In the genomic region with DNA sequence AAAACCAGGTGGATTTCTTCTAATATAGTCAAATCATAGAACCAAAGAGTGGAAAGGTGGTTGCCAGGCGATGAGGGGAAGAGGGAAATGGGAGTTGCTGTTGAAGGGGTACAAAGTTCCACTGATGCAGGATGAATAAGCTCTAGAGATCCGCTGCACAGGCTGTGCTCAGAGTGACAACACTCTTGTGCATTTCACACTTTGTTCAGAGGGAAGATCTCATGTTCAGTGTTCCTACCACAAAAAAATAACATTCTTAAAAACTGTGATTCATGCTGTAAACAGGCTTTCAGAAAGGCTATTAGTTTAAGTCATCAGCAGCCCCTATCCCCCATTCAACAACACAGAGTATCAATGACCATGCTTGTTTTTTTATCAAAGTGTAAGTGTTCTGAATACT, we compare ENCODE assay signal across 18 cellular contexts.
"Had no signal": no experiment of that assay in that cellular context is flagged by ENCODE, and none has a peak within 500 bp of the region (broad histone marks: within the 10 kb centered on the region; RNA-seq: fewer than 3 reads in every experiment).

No MANE protein-coding gene starts in this region.

- DNase-seq: activated CD4-positive, alpha-beta memory T cell treated with anti-CD3 and anti-CD28 coated beads, Interleukin-2, amount 10 ng/mL, durations not matched to agents 7 days and 5 days; activated T-cell treated with anti-CD3 and anti-CD28 coated beads, Interleukin-2, amount 50 U/mL, for 72 hours; central memory CD4-positive, alpha-beta T cell; dermis blood vessel endothelial cell; endodermal cell; immature natural killer cell; naive B cell; posterior cingulate gyrus; spleen; stimulated activated CD4-positive, alpha-beta T cell treated with anti-CD3 and anti-CD28 coated beads, Interleukin-1b, Interleukin-23, amount 100 ng/mL, for 48 hours; stimulated activated naive B cell treated with anti-CD40 and anti-IgM and Interleukin-4, amounts not matched to agents 10 μg/mL and 1 μg/mL and 100 μg/mL, for 72 hours; substantia nigra; T-helper 2 cell; transverse colon had no signal

- H3K27me3 Mint-ChIP-seq: naive B cell; stimulated activated naive B cell treated with anti-CD40 and anti-IgM and Interleukin-4, amounts not matched to agents 10 μg/mL and 1 μg/mL and 100 μg/mL, for 72 hours had no signal

- H3K36me3 ChIP-seq: ascending aorta, right atrium auricular region, spleen, transverse colon had no signal

- H3K4me3 Mint-ChIP-seq: activated CD4-positive, alpha-beta memory T cell treated with anti-CD3 and anti-CD28 coated beads, Interleukin-2, amount 10 ng/mL, durations not matched to agents 7 days and 5 days; activated T-cell treated with anti-CD3 and anti-CD28 coated beads, Interleukin-2, amount 50 U/mL, for 72 hours; endodermal cell; immature natural killer cell; naive B cell; stimulated activated naive B cell treated with anti-CD40 and anti-IgM and Interleukin-4, amounts not matched to agents 10 μg/mL and 1 μg/mL and 100 μg/mL, for 72 hours had no signal

- H3K9me3 Mint-ChIP-seq: activated CD4-positive, alpha-beta memory T cell treated with anti-CD3 and anti-CD28 coated beads, Interleukin-2, amount 10 ng/mL, durations not matched to agents 7 days and 5 days had no signal

- H3K27ac ChIP-seq: ascending aorta, right atrium auricular region, spleen, transverse colon had no signal

- H3K4me1 ChIP-seq: ascending aorta, right atrium auricular region, spleen, transverse colon had no signal

- H3K4me3 ChIP-seq: ascending aorta, right atrium auricular region, spleen, transverse colon had no signal

- H3K27ac Mint-ChIP-seq: activated CD4-positive, alpha-beta memory T cell treated with anti-CD3 and anti-CD28 coated beads, Interleukin-2, amount 10 ng/mL, durations not matched to agents 7 days and 5 days; activated T-cell treated with anti-CD3 and anti-CD28 coated beads, Interleukin-2, amount 50 U/mL, for 72 hours; endodermal cell; immature natural killer cell; naive B cell; stimulated activated naive B cell treated with anti-CD40 and anti-IgM and Interleukin-4, amounts not matched to agents 10 μg/mL and 1 μg/mL and 100 μg/mL, for 72 hours had no signal

- H3K4me1 Mint-ChIP-seq: activated CD4-positive, alpha-beta memory T cell treated with anti-CD3 and anti-CD28 coated beads, Interleukin-2, amount 10 ng/mL, durations not matched to agents 7 days and 5 days; immature natural killer cell; naive B cell; stimulated activated naive B cell treated with anti-CD40 and anti-IgM and Interleukin-4, amounts not matched to agents 10 μg/mL and 1 μg/mL and 100 μg/mL, for 72 hours had no signal

- ATAC-seq: activated CD4-positive, CD25-positive, alpha-beta regulatory T cell treated with anti-CD3 and anti-CD28 coated beads, Interleukin-2, amount 50 U/mL, for 24 hours; activated T-cell treated with anti-CD3 and anti-CD28 coated beads, Interleukin-2, amount 50 U/mL, for 72 hours; esophagus mucosa; stimulated activated naive B cell treated with anti-CD40 and anti-IgM and Interleukin-4, amounts not matched to agents 10 μg/mL and 1 μg/mL and 100 μg/mL, for 72 hours had no signal

- H3K27me3 ChIP-seq: ascending aorta, right atrium auricular region, spleen, transverse colon had no signal

- H3K36me3 Mint-ChIP-seq: immature natural killer cell; stimulated activated naive B cell treated with anti-CD40 and anti-IgM and Interleukin-4, amounts not matched to agents 10 μg/mL and 1 μg/mL and 100 μg/mL, for 72 hours had no signal
